In the genomic region with DNA sequence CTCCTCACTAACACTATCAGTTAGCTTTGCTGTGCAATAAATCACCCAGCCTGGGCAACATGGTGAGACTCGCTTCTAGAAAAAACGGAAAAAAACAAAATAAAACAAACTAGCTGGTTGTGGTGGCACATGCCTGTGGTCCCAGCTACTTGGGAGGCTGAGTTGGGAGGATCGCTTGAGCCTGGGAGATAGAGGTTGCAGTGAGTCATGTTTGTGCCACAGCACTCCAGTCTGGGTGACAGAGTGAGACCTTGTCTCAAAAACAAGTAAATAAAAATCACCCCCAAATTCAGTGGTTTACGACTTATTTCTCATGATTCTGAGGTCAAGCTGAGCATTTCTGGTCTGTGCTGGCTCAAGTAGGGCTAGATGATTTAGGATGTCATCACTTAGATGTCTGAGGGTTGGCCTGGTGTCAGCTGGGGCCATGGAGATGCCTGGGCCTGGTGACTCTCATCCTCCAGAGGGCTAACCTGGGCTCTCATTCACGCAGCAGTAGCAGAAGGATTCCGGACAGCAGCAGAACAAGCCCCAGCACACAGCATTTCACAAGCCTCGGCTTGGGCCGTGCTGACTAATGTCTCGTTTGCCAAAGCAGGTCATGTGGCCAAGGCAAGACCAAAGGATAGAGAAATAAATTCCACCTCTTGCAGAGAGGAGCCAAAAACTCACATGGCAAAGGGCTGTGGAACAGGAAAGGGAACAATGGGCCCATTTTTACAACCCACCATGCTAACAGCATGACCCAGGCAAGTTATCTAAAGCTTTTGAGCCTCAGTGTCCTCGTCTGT, we compare ENCODE assay signal across 1 cellular context.
TF ChIP-seq lines count a peak whose summit lies in the region.

No MANE protein-coding gene starts in this region.

TF ChIP-seq in HepG2, 621 proteins besides CTCF, POLR2A, EP300 and RAD21 (continued from another document and continues in another):
- TF ChIP-seq HMGXB4 (CRISPR knock-in tag; IDR thresholded peaks at IDR 0.05; ENCODE audit: borderline replicate concordance in 1 of 2, low read depth in 1 of 2) (peak; percentile 33 to 38; a peak in 1 of 4 replicates), ZNF850 (CRISPR knock-in tag; conservative IDR thresholded peaks at IDR 0.05) (no peak), THAP11 (CRISPR knock-in tag; IDR thresholded peaks at IDR 0.05) (peak; percentile 37; the same call in 1 of the 2 replicates), ZNF577 (CRISPR knock-in tag; IDR thresholded peaks at IDR 0.05; ENCODE audit: borderline replicate concordance, low read depth) (no peak), PHF21A (CRISPR knock-in tag; IDR thresholded peaks at IDR 0.05) (0 out of 2 replicates have a peak, but pooled peaks have one; percentile 27), TEAD3 (CRISPR knock-in tag; optimal IDR thresholded peaks at IDR 0.05; ENCODE audit: borderline replicate concordance) (peak; percentile 78), TBX3 (IDR thresholded peaks at IDR 0.05; ENCODE audit: borderline replicate concordance) (no peak), BRD4 (CRISPR knock-in tag; IDR thresholded peaks at IDR 0.05) (no peak), DR1 (CRISPR knock-in tag; IDR thresholded peaks at IDR 0.05) (no peak), ZNF446 (CRISPR knock-in tag; IDR thresholded peaks at IDR 0.05) (no peak), CHD4 (IDR thresholded peaks at IDR 0.05; ENCODE audit: borderline replicate concordance, low read length) (0 out of 2 replicates have a peak, but pooled peaks have one; percentile 20), RAD51 (IDR thresholded peaks at IDR 0.05; ENCODE audit: borderline replicate concordance) (peak; percentile 34; the same call in 1 of the 2 replicates), FOSL2 (CRISPR knock-in tag; IDR thresholded peaks at IDR 0.05) (peak; percentile 90), RXRA (CRISPR knock-in tag; IDR thresholded peaks at IDR 0.05) (peak; percentile 69; the same call in 1 of the 2 replicates), ZNF510 (CRISPR knock-in tag; IDR thresholded peaks at IDR 0.05; ENCODE audit: low read depth) (no peak), TGIF2 (CRISPR knock-in tag; IDR thresholded peaks at IDR 0.05) (0 out of 2 replicates have a peak, but pooled peaks have one; percentile 28), ZNF878 (CRISPR knock-in tag; IDR thresholded peaks at IDR 0.05) (no peak), ZNF280D (CRISPR knock-in tag; IDR thresholded peaks at IDR 0.05) (no peak), HES4 (CRISPR knock-in tag; IDR thresholded peaks at IDR 0.05; ENCODE audit: borderline replicate concordance) (no peak), ZNF263 (CRISPR knock-in tag; IDR thresholded peaks at IDR 0.05) (no peak), GTF3A (CRISPR knock-in tag; conservative IDR thresholded peaks at IDR 0.05) (no peak), ISL2 (CRISPR knock-in tag; IDR thresholded peaks at IDR 0.05) (no peak), ZNF607 (CRISPR knock-in tag; IDR thresholded peaks at IDR 0.05; ENCODE audit: borderline replicate concordance) (no peak), ZNF335 (CRISPR knock-in tag; IDR thresholded peaks at IDR 0.05) (peak; percentile 37; the same call in 1 of the 2 replicates), SAFB2 (CRISPR knock-in tag; IDR thresholded peaks at IDR 0.05; ENCODE audit: borderline replicate concordance, low read depth) (no peak), BRCA1 (CRISPR knock-in tag; IDR thresholded peaks at IDR 0.05) (no peak), PATZ1 (CRISPR knock-in tag; IDR thresholded peaks at IDR 0.05) (peak; percentile 52; the same call in 1 of the 2 replicates), ZNF598 (CRISPR knock-in tag; IDR thresholded peaks at IDR 0.05; ENCODE audit: borderline replicate concordance) (peak; percentile 86; the same call in 1 of the 2 replicates), ZNF501 (CRISPR knock-in tag; IDR thresholded peaks at IDR 0.05) (peak; percentile 69; the same call in 1 of the 2 replicates), SP140L (CRISPR knock-in tag; IDR thresholded peaks at IDR 0.05; ENCODE audit: borderline replicate concordance) (no peak), TIGD3 (CRISPR knock-in tag; IDR thresholded peaks at IDR 0.05; ENCODE audit: borderline replicate concordance) (no peak), ZNF275 (CRISPR knock-in tag; IDR thresholded peaks at IDR 0.05; ENCODE audit: borderline replicate concordance) (no peak), ARNT2 (CRISPR knock-in tag; IDR thresholded peaks at IDR 0.05; ENCODE audit: low read depth) (no peak)
- TF ChIP-seq, protein P1, sequence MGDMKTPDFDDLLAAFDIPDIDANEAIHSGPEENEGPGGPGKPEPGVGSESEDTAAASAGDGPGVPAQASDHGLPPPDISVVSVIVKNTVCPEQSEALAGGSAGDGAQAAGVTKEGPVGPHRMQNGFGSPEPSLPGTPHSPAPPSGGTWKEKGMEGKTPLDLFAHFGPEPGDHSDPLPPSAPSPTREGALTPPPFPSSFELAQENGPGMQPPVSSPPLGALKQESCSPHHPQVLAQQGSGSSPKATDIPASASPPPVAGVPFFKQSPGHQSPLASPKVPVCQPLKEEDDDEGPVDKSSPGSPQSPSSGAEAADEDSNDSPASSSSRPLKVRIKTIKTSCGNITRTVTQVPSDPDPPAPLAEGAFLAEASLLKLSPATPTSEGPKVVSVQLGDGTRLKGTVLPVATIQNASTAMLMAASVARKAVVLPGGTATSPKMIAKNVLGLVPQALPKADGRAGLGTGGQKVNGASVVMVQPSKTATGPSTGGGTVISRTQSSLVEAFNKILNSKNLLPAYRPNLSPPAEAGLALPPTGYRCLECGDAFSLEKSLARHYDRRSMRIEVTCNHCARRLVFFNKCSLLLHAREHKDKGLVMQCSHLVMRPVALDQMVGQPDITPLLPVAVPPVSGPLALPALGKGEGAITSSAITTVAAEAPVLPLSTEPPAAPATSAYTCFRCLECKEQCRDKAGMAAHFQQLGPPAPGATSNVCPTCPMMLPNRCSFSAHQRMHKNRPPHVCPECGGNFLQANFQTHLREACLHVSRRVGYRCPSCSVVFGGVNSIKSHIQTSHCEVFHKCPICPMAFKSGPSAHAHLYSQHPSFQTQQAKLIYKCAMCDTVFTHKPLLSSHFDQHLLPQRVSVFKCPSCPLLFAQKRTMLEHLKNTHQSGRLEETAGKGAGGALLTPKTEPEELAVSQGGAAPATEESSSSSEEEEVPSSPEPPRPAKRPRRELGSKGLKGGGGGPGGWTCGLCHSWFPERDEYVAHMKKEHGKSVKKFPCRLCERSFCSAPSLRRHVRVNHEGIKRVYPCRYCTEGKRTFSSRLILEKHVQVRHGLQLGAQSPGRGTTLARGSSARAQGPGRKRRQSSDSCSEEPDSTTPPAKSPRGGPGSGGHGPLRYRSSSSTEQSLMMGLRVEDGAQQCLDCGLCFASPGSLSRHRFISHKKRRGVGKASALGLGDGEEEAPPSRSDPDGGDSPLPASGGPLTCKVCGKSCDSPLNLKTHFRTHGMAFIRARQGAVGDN (CRISPR knock-in tag; IDR thresholded peaks at IDR 0.05) = peak; percentile 66
- TF ChIP-seq, protein P2, sequence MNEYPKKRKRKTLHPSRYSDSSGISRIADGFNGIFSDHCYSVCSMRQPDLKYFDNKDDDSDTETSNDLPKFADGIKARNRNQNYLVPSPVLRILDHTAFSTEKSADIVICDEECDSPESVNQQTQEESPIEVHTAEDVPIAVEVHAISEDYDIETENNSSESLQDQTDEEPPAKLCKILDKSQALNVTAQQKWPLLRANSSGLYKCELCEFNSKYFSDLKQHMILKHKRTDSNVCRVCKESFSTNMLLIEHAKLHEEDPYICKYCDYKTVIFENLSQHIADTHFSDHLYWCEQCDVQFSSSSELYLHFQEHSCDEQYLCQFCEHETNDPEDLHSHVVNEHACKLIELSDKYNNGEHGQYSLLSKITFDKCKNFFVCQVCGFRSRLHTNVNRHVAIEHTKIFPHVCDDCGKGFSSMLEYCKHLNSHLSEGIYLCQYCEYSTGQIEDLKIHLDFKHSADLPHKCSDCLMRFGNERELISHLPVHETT (CRISPR knock-in tag; conservative IDR thresholded peaks at IDR 0.05) = no peak
- TF ChIP-seq, protein P3, sequence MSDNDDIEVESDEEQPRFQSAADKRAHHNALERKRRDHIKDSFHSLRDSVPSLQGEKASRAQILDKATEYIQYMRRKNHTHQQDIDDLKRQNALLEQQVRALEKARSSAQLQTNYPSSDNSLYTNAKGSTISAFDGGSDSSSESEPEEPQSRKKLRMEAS (IDR thresholded peaks at IDR 0.05) = peak; percentile 67
- TF ChIP-seq, protein P4, sequence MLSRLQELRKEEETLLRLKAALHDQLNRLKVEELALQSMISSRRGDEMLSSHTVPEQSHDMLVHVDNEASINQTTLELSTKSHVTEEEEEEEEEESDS (CRISPR knock-in tag; IDR thresholded peaks at IDR 0.05; ENCODE audit: borderline replicate concordance) = 0 out of 2 replicates have a peak, but pooled peaks have one; percentile 25
